In the genomic region with DNA sequence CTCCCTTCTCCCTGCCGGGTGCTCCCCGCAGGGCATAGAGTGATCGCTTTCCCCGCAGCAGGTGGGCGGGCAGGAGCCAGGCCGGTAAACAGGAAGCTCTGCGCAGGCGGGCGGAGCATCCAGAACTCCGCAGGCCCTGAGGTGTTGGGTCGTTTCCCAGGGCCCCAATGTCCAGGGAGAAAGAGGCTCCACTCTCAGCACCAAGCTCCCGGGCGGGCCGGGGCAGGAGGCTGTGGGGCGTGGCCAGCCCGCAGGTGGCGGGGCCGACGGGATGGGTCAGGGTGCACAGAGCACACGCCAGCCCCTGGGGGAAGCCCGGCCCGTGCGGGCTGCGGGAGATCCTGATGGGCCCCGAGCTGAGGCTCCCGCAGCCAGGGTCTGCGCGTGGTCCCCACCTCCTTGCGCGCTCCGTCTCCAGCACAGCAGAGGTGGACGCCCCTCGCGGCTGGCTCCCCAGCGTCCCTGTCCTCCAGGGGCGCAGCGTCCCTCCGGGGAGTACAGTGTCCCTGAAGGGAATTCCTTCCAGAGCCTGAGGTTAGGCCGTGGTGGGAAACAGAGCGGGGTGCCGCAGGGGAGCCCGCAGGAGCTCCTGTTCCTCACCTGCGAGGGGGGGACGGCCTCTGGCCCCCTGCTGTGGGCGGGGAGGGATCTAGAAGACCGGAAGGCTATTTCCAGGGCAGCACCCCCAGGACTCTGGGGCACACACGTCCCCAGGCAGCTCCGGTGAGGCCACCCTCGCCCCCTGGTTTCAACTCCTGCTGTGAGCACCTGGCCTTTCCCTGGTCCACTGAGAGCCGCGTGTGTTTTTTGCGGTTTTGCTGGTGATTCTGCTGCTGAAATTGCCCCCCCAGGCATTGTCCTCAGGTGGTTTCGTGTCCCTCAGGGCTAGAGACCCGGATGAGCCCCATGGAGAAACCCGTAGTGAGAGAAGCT, we compare ENCODE assay signal across 9 cellular contexts. TPM values are rescaled to one million over a fixed set of nuclear protein-coding genes. Genes with fewer than 3 reads are reported as not detected.
DNase-seq lines count a peak whose midpoint lies in the region; ATAC-seq, FAIRE-seq and TF ChIP-seq lines count a peak whose summit lies in the region.
"Had no signal": no experiment of that assay in that cellular context is flagged by ENCODE, and none has a peak within 500 bp of the region (broad histone marks: within the 10 kb centered on the region; RNA-seq: fewer than 3 reads in every experiment).

No MANE protein-coding gene starts in this region.

- peak overlapping the region; percentile 60 for H3K27ac Mint-ChIP-seq in T-helper 1 cell treated with Interleukin-12 subunit alpha and Interleukin-12 subunit beta and Interleukin-4 antibody, amounts not matched to agents 30 μg/mL and 1 μg/mL, for 36 hours
- peak overlapping the region; percentile 74 to 86 for H3K27ac Mint-ChIP-seq in effector memory CD8-positive, alpha-beta T cell
- H3K27ac Mint-ChIP-seq in progenitor cell of endocrine pancreas, result no peak overlapping the region

- H3K4me3 Mint-ChIP-seq in T-helper 1 cell treated with Interleukin-12 subunit alpha and Interleukin-12 subunit beta and Interleukin-4 antibody, amounts not matched to agents 30 μg/mL and 1 μg/mL, for 36 hours, result peak overlapping the region; percentile 84
- H3K4me3 Mint-ChIP-seq in effector memory CD8-positive, alpha-beta T cell, result peak overlapping the region; percentile 72 to 86
- H3K4me3 Mint-ChIP-seq in progenitor cell of endocrine pancreas (ENCODE audit: low read depth), result peak overlapping the region; percentile 48

- TF ChIP-seq CTCF in progenitor cell of endocrine pancreas (IDR thresholded peaks at IDR 0.05; ENCODE audit: unreplicated experiment), result peak; percentile 25

- peak; percentile 35; the same call in 1 of the 2 replicates for TF ChIP-seq POLR2A in GM12891 (IDR thresholded peaks at IDR 0.05; ENCODE audit: low read depth, low read length)

- peaks cover 27% of the 10 kb centered on the region for H3K4me1 Mint-ChIP-seq in T-helper 1 cell treated with Interleukin-12 subunit alpha and Interleukin-12 subunit beta and Interleukin-4 antibody, amounts not matched to agents 30 μg/mL and 1 μg/mL, for 36 hours (ENCODE audit: low read depth)
- H3K4me1 Mint-ChIP-seq in effector memory CD8-positive, alpha-beta T cell (ENCODE audit: low read depth in 2 of 2), result peaks cover 28 to 32% of the 10 kb centered on the region in 2 donors
- peaks cover 5% of the 10 kb centered on the region for H3K4me1 Mint-ChIP-seq in progenitor cell of endocrine pancreas (ENCODE audit: low read depth)

- no peaks in the 10 kb centered on the region for H3K9me3 Mint-ChIP-seq in T-helper 1 cell treated with Interleukin-12 subunit alpha and Interleukin-12 subunit beta and Interleukin-4 antibody, amounts not matched to agents 30 μg/mL and 1 μg/mL, for 36 hours
- H3K9me3 Mint-ChIP-seq in effector memory CD8-positive, alpha-beta T cell, result no peaks in the 10 kb centered on the region
- H3K9me3 Mint-ChIP-seq in progenitor cell of endocrine pancreas (ENCODE audit: low read depth), result peaks cover 3% of the 10 kb centered on the region

- DNase-seq in GM12891 (ENCODE audit: insufficient read length, low spot score) (peak; percentile 66), progenitor cell of endocrine pancreas (ENCODE audit: low spot score, unreplicated experiment) (no peak), NCI-H128 (lab: John Stamatoyannopoulos, UW; ENCODE audit: unreplicated experiment) (no peak), GDM1 (lab: John Stamatoyannopoulos, UW) (no peak)
- DNase-seq in effector memory CD8-positive, alpha-beta T cell, result no peak

- peaks cover 20% of the 10 kb centered on the region for H3K36me3 Mint-ChIP-seq in T-helper 1 cell treated with Interleukin-12 subunit alpha and Interleukin-12 subunit beta and Interleukin-4 antibody, amounts not matched to agents 30 μg/mL and 1 μg/mL, for 36 hours (ENCODE audit: low read depth)
- peaks cover 3% of the 10 kb centered on the region for H3K36me3 Mint-ChIP-seq in effector memory CD8-positive, alpha-beta T cell (ENCODE audit: insufficient read depth)
- H3K36me3 Mint-ChIP-seq in progenitor cell of endocrine pancreas (ENCODE audit: insufficient read depth), result peaks cover 20% of the 10 kb centered on the region

- peak; percentile 28 for FAIRE-seq in GM12891 (lab: Jason Lieb, UNC)

- peak; percentile 62 for ATAC-seq in effector memory CD8-positive, alpha-beta T cell (replicated peaks)
- ATAC-seq in GM18870 (IDR thresholded peaks at IDR 0.05; ENCODE audit: unreplicated experiment) (no peak), HG03565 (IDR thresholded peaks at IDR 0.05; ENCODE audit: unreplicated experiment) (no peak)
- ATAC-seq: HCT116 had no signal

- H3K27me3 Mint-ChIP-seq in T-helper 1 cell treated with Interleukin-12 subunit alpha and Interleukin-12 subunit beta and Interleukin-4 antibody, amounts not matched to agents 30 μg/mL and 1 μg/mL, for 36 hours (ENCODE audit: low read depth), result no peaks in the 10 kb centered on the region
- H3K27me3 Mint-ChIP-seq in effector memory CD8-positive, alpha-beta T cell, result no peaks in the 10 kb centered on the region
- no peaks in the 10 kb centered on the region for H3K27me3 Mint-ChIP-seq in progenitor cell of endocrine pancreas

TF ChIP-seq in GM12891, 5 proteins besides CTCF, POLR2A, EP300 and RAD21:
- TF ChIP-seq TAF1 (IDR thresholded peaks at IDR 0.05; ENCODE audit: low read depth, low read length) (0 out of 2 replicates have a peak, but pooled peaks have one; percentile 10), POU2F2 (IDR thresholded peaks at IDR 0.05; ENCODE audit: low read depth, low read length) (no peak), PAX5 (IDR thresholded peaks at IDR 0.05; ENCODE audit: insufficient read depth, low read length, severe bottlenecking) (no peak), POLR2AphosphoS5 (IDR thresholded peaks at IDR 0.05; ENCODE audit: low read depth, low read length) (peak; percentile 29; the same call in 1 of the 2 replicates)

RNA-seq across cellular contexts. Expression of gene PIP5K1C, which starts 12.2 kb away (rescaled TPM):
- 15.4 TPM for polyA plus RNA-seq in GM12891 (2012; ENCODE audit: low read depth, missing spikeins)
- total RNA-seq in progenitor cell of endocrine pancreas, result 49.7 and 51.7 TPM in 2 replicates

RNA-seq across cellular contexts. Expression of gene TJP3, which starts 20.1 kb away (rescaled TPM):
- polyA plus RNA-seq in GM12891 (2012; ENCODE audit: low read depth, missing spikeins), result 0.62 TPM
- total RNA-seq in progenitor cell of endocrine pancreas, result 36.3 and 40.7 TPM in 2 replicates
